ENCODE assay signal across 22 cellular contexts in the genomic region with DNA sequence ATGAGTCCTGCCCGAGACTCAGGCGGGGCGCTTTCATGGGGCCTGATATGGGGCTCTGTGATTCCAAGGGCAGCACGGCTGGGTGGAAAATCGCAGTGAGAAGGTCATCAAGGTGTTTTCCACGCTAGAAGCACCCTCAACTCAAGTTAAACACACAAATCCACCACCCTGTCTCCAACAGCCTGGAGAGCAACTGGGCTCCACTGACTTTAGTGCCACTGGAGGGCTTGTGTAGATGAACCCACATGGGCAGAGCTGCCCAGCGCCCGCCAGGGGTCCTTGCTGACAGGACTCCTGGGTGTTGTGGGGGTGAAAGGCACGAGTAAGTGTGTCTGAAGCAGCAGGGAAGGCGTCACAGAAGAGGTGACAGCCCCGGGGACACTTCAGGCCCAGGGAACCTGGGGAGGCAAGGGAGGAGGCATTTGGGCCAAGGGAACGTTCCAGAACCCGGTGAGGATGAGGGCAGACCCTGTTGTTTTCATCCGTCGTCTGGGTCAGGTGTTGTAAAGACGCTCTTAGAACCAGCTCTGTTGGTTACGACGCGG.
"Had no signal": no experiment of that assay in that cellular context is flagged by ENCODE, and none has a peak within 500 bp of the region (broad histone marks: within the 10 kb centered on the region; RNA-seq: fewer than 3 reads in every experiment).

No MANE protein-coding gene starts in this region.

- H3K9me3 Mint-ChIP-seq: activated naive CD4-positive, alpha-beta T cell treated with anti-CD3 and anti-CD28 coated beads for 36 hours; activated T-cell treated with anti-CD3 and anti-CD28 coated beads, Interleukin-2, amount 50 U/mL, for 24 hours; activated T-helper 17 cell treated with anti-CD3 and anti-CD28 coated beads, Interleukin-2, amount 50 U/mL, for 72 hours; endodermal cell; naive thymus-derived CD8-positive, alpha-beta T cell had no signal

- H3K4me1 ChIP-seq: breast epithelium, pancreas had no signal

- H3K27ac Mint-ChIP-seq: activated CD8-positive, alpha-beta T cell treated with anti-CD3 and anti-CD28 coated beads, Interleukin-2, amount 10 ng/mL, durations not matched to agents 7 days and 5 days; activated naive CD4-positive, alpha-beta T cell treated with anti-CD3 and anti-CD28 coated beads for 36 hours; activated naive CD8-positive, alpha-beta T cell treated with anti-CD3 and anti-CD28 coated beads, Interleukin-2, amount 10 ng/mL, durations not matched to agents 7 days and 5 days; activated T-cell treated with anti-CD3 and anti-CD28 coated beads, Interleukin-2, amount 50 U/mL, for 24 hours; activated T-helper 17 cell treated with anti-CD3 and anti-CD28 coated beads, Interleukin-2, amount 50 U/mL, for 72 hours; endodermal cell had no signal

- ATAC-seq: activated CD8-positive, alpha-beta T cell treated with anti-CD3 and anti-CD28 coated beads, Interleukin-2, amount 10 ng/mL, durations not matched to agents 7 days and 5 days; activated T-helper 17 cell treated with anti-CD3 and anti-CD28 coated beads, Interleukin-2, amount 50 U/mL, for 72 hours; heart left ventricle; naive thymus-derived CD8-positive, alpha-beta T cell; pancreas; SK-N-SH treated with all-trans-retinoic acid at 6 μM for 48 hours had no signal

- H3K27me3 ChIP-seq: upper lobe of left lung had no signal

- H3K9me3 ChIP-seq: breast epithelium, heart left ventricle, neutrophil, pancreas, thoracic aorta, upper lobe of left lung had no signal

- H3K36me3 ChIP-seq: breast epithelium, heart left ventricle, neutrophil, pancreas, thoracic aorta, upper lobe of left lung had no signal

- H3K36me3 Mint-ChIP-seq: activated naive CD8-positive, alpha-beta T cell treated with anti-CD3 and anti-CD28 coated beads, Interleukin-2, amount 10 ng/mL, durations not matched to agents 7 days and 5 days had no signal

- H3K4me1 Mint-ChIP-seq: activated T-helper 17 cell treated with anti-CD3 and anti-CD28 coated beads, Interleukin-2, amount 50 U/mL, for 72 hours had no signal

- DNase-seq: activated CD4-positive, alpha-beta T cell treated with anti-CD3 and anti-CD28 coated beads for 1 hour; activated CD4-positive, alpha-beta T cell treated with anti-CD3 and anti-CD28 coated beads, Interleukin-2, amount 50 U/mL, for 1 hour; activated CD8-positive, alpha-beta T cell treated with anti-CD3 and anti-CD28 coated beads, Interleukin-2, amount 10 ng/mL, durations not matched to agents 7 days and 5 days; activated naive CD4-positive, alpha-beta T cell treated with anti-CD3 and anti-CD28 coated beads for 36 hours; activated naive CD8-positive, alpha-beta T cell treated with anti-CD3 and anti-CD28 coated beads, Interleukin-2, amount 10 ng/mL, durations not matched to agents 7 days and 5 days; activated T-cell treated with anti-CD3 and anti-CD28 coated beads, Interleukin-2, amount 50 U/mL, for 24 hours; amniotic stem cell; endodermal cell; stimulated activated CD4-positive, alpha-beta T cell treated with anti-CD3 and anti-CD28 coated beads, Interleukin-4, amount 100 ng/mL, for 1 hour; stimulated activated naive CD4-positive, alpha-beta T cell treated with Interleukin-2 at 50 U/mL for 16 hours had no signal

- H3K4me3 ChIP-seq: breast epithelium, coronary artery, heart left ventricle, lung, pancreas, thoracic aorta, upper lobe of left lung had no signal

- H3K27ac ChIP-seq: breast epithelium, coronary artery, epithelial cell of prostate, heart left ventricle, neutrophil, pancreas, thoracic aorta, upper lobe of left lung had no signal

- H3K4me3 Mint-ChIP-seq: activated CD8-positive, alpha-beta T cell treated with anti-CD3 and anti-CD28 coated beads, Interleukin-2, amount 10 ng/mL, durations not matched to agents 7 days and 5 days; activated naive CD4-positive, alpha-beta T cell treated with anti-CD3 and anti-CD28 coated beads for 36 hours; activated naive CD8-positive, alpha-beta T cell treated with anti-CD3 and anti-CD28 coated beads, Interleukin-2, amount 10 ng/mL, durations not matched to agents 7 days and 5 days; activated T-cell treated with anti-CD3 and anti-CD28 coated beads, Interleukin-2, amount 50 U/mL, for 24 hours; activated T-helper 17 cell treated with anti-CD3 and anti-CD28 coated beads, Interleukin-2, amount 50 U/mL, for 72 hours; endodermal cell; naive thymus-derived CD8-positive, alpha-beta T cell had no signal
